In the genomic region with DNA sequence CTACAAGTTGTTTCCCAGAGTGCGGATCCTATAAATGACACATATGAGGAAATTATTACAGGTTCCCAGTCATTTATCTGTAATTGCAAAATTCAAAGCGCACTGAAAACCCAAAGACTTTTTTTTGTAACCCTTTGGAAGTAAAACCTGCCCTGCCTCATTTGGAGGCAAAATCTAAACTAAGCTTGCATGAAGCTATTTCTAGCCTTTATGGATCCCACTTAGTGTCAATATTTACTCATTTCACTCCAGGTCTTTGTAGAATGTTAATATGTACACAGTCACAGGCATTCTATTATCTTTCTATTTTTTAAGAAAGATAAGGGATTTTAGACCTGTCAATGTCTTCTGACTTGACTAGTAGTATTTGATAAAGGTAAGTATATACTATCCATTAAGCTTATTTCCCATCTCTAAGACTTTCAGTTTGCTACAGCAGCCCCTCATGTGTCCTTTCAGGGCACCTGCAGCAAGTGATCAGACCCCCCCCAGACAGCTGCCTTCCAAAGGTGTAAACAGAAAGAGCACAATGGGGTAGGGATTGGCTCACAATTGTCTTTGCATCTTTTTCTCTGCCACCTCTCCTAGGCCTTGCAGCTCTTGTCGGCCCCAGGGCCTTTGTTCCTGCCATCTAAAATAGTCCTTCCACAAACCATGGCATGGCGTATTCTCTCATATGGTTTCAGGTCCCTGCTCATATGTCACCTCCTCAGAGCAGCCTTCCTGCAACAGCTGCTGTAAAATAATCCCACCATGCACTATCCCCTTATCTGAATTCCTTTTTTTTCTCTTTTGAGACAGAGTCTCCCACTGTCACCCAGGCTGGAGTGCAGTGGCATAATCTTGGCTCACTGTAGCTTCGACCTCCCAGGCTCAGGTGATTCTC, we compare ENCODE assay signal across 1 cellular context.
TF ChIP-seq lines count a peak whose summit lies in the region.

No MANE protein-coding gene starts in this region.

TF ChIP-seq in K562, 482 proteins besides CTCF, POLR2A, EP300 and RAD21:
- TF ChIP-seq RBM25 (IDR thresholded peaks at IDR 0.05; ENCODE audit: low read depth, low read length, severe bottlenecking), result peak; percentile 20
- TF ChIP-seq ELF4 (CRISPR knock-in tag; IDR thresholded peaks at IDR 0.05), result no peak
